1 cellular context compared by ENCODE assay signal in genomic region chr6:83429269-83429668, GRCh38.
TF ChIP-seq lines count a peak whose summit lies in the region.

No MANE protein-coding gene starts in this region.

TF ChIP-seq in GM12878, 131 proteins besides CTCF, POLR2A, EP300 and RAD21 (continued from another document):
- TF ChIP-seq HDAC6 (IDR thresholded peaks at IDR 0.05; ENCODE audit: unreplicated experiment) (no peak), KAT2A (conservative IDR thresholded peaks at IDR 0.05; ENCODE audit: control insufficient read depth, low read depth, low read length) (no peak), POU2F2 (IDR thresholded peaks at IDR 0.05; ENCODE audit: borderline replicate concordance, low read depth, low read length) (no peak), ATF7 (IDR thresholded peaks at IDR 0.05; ENCODE audit: low read depth) (no peak), TCF7 (IDR thresholded peaks at IDR 0.05; ENCODE audit: borderline replicate concordance) (no peak)
